In genomic region chr12:23356440-23356839, GRCh38 we compare ENCODE assay signal across 18 cellular contexts.
DNase-seq lines count a peak whose midpoint lies in the region; ATAC-seq, FAIRE-seq and TF ChIP-seq lines count a peak whose summit lies in the region.
"Had no signal": no experiment of that assay in that cellular context is flagged by ENCODE, and none has a peak within 500 bp of the region (broad histone marks: within the 10 kb centered on the region; RNA-seq: fewer than 3 reads in every experiment).

No MANE protein-coding gene starts in this region.

- H3K4me3 Mint-ChIP-seq in activated CD4-positive, alpha-beta T cell treated with anti-CD3 and anti-CD28 coated beads, Interleukin-2, amount 10 ng/mL, durations not matched to agents 24 days and 14 days, result no peak overlapping the region
- no peak overlapping the region for H3K4me3 Mint-ChIP-seq in CD14-positive monocyte
- H3K4me3 Mint-ChIP-seq: CD4-positive, alpha-beta T cell; H9 had no signal

- no peak overlapping the region for H3K18ac ChIP-seq in H1 (ENCODE audit: extremely low read depth, low read length)

- TF ChIP-seq POLR2A in H1 (IDR thresholded peaks at IDR 0.05; ENCODE audit: control extremely low read depth in 1 of 2, low read depth in 2 of 2, low read length in 2 of 2), result no peak

- no peak overlapping the region for H2AK5ac ChIP-seq in H1 (ENCODE audit: low read depth, low read length)

- no peak overlapping the region for H2BK120ac ChIP-seq in H1 (replicated peaks; ENCODE audit: low read depth, low read length)

- peak; percentile 4 for DNase-seq in M059J (ENCODE audit: low read depth)
- DNase-seq in H1 (ENCODE audit: low read depth in 1 of 2, low spot score in 2 of 2), result no peak
- no peak for DNase-seq in thoracic aorta (ENCODE audit: low spot score)
- no peak for DNase-seq in activated CD4-positive, alpha-beta T cell treated with anti-CD3 and anti-CD28 coated beads, Interleukin-2, amount 10 ng/mL, durations not matched to agents 24 days and 14 days
- no peak for DNase-seq in CD14-positive monocyte (ENCODE audit: low spot score)
- DNase-seq in globus pallidus (ENCODE audit: low spot score), result no peak
- DNase-seq in iPS-NIHi11 (ENCODE audit: low spot score), result no peak
- DNase-seq: ACHN; BE2C; C1 segment of cervical spinal cord; Caco-2; CD4-positive, alpha-beta T cell; GDM1; GOT3; H9 had no signal

- H3K27me3 ChIP-seq in H1 (replicated peaks in 1 of 4; ENCODE audit: control insufficient read depth in 3 of 4, extremely low read depth in 1 of 4, insufficient read depth in 3 of 4, low read length in 3 of 4), result no peaks in the 10 kb centered on the region
- no peaks in the 10 kb centered on the region for H3K27me3 ChIP-seq in thoracic aorta (replicated peaks; ENCODE audit: insufficient read depth)
- H3K27me3 ChIP-seq: BE2C had no signal

- no peaks in the 10 kb centered on the region for H3K4me1 ChIP-seq in H1 (replicated peaks in 1 of 4; ENCODE audit: control insufficient read depth in 3 of 4, insufficient read depth in 4 of 4, low read length in 3 of 4)
- H3K4me1 ChIP-seq in thoracic aorta (ENCODE audit: control insufficient read depth in 1 of 2, low read depth in 2 of 2), result peaks cover 37 to 73% of the 10 kb centered on the region in 2 donors
- H3K4me1 ChIP-seq: BE2C, Caco-2 had no signal

- no peak overlapping the region for H3K9ac ChIP-seq in H1 (replicated peaks in 1 of 4; ENCODE audit: extremely low read depth in 1 of 4, low read depth in 3 of 4, low read length in 3 of 4)

- POLR2A ChIA-PET in H1 (lab: Charles Lee; ENCODE audit: partially characterized antibody), result no interaction called here

- no peak overlapping the region for H3K4ac ChIP-seq in H1 (replicated peaks; ENCODE audit: insufficient read length, low read depth, low read length)

- no peak overlapping the region for H3K23ac ChIP-seq in H1 (ENCODE audit: insufficient read length)

- no peak overlapping the region for H3K14ac ChIP-seq in H1 (ENCODE audit: insufficient read length)

- no peak overlapping the region for H3K4me3 ChIP-seq in H1 (ENCODE audit: extremely low read depth in 1 of 4, insufficient read depth in 2 of 4, low read depth in 3 of 4, low read length in 4 of 4)
- H3K4me3 ChIP-seq in thoracic aorta, result no peak overlapping the region
- H3K4me3 ChIP-seq: K562 had no signal

- CTCF ChIA-PET in H1 (lab: Charles Lee; ENCODE audit: partially characterized antibody), result interaction anchor here (0.8 to 1.3 kb wide), 2 partner anchors 10 to 20 kb away, joined by 3 to 7 read pairs; no protein-coding TSS in a partner anchor

- no peak overlapping the region for H4K8ac ChIP-seq in H1 (ENCODE audit: extremely low read depth, insufficient read depth, low read length)

- no peaks in the 10 kb centered on the region for H4K20me1 ChIP-seq in H1 (replicated peaks in 1 of 2; ENCODE audit: control insufficient read depth in 1 of 2, insufficient read depth in 2 of 2, low read length in 2 of 2)

- no peak overlapping the region for H3K27ac Mint-ChIP-seq in activated CD4-positive, alpha-beta T cell treated with anti-CD3 and anti-CD28 coated beads, Interleukin-2, amount 10 ng/mL, durations not matched to agents 24 days and 14 days
- H3K27ac Mint-ChIP-seq in CD14-positive monocyte, result no peak overlapping the region
- H3K27ac Mint-ChIP-seq: CD4-positive, alpha-beta T cell; H9 had no signal

- ATAC-seq in thoracic aorta (ENCODE audit: insufficient number of reproducible peaks, low FRiP score, low read depth), result no peak
- ATAC-seq: K562 had no signal

- H2BK5ac ChIP-seq in H1 (ENCODE audit: low read depth, low read length), result no peak overlapping the region

- no peaks in the 10 kb centered on the region for H3K79me2 ChIP-seq in H1 (ENCODE audit: control insufficient read depth in 1 of 2, insufficient read depth in 2 of 2, low read length in 2 of 2)

- no peak overlapping the region for H3K56ac ChIP-seq in H1 (replicated peaks; ENCODE audit: insufficient read length, low read depth, low read length)

- H3K4me1 Mint-ChIP-seq in activated CD4-positive, alpha-beta T cell treated with anti-CD3 and anti-CD28 coated beads, Interleukin-2, amount 10 ng/mL, durations not matched to agents 24 days and 14 days, result no peaks in the 10 kb centered on the region
- H3K4me1 Mint-ChIP-seq in CD14-positive monocyte, result no peaks in the 10 kb centered on the region

- H3K9me3 ChIP-seq in H1 (ENCODE audit: insufficient read depth in 2 of 2, low read depth in 1 of 2, low read length in 1 of 2) (no peaks in the 10 kb centered on the region), thoracic aorta (no peaks in the 10 kb centered on the region)
- H3K9me3 ChIP-seq: BE2C, Caco-2 had no signal

- H2BK12ac ChIP-seq in H1 (ENCODE audit: low read depth, low read length), result no peak overlapping the region

- no peak for TF ChIP-seq EP300 in H1 (IDR thresholded peaks at IDR 0.05; ENCODE audit: borderline replicate concordance in 1 of 2, low read depth in 2 of 2, low read length in 2 of 2)

- no peaks in the 10 kb centered on the region for H3K79me1 ChIP-seq in H1 (ENCODE audit: low read depth, low read length)

- H2BK15ac ChIP-seq in H1 (ENCODE audit: low read length), result no peak overlapping the region

- no peak for TF ChIP-seq CTCF in H1 (IDR thresholded peaks at IDR 0.05; ENCODE audit: control extremely low read depth in 1 of 3, insufficient read depth in 1 of 3, low read depth in 1 of 3, low read length in 3 of 3)
- no peak for TF ChIP-seq CTCF in thoracic aorta (IDR thresholded peaks at IDR 0.05)
- TF ChIP-seq CTCF in CD14-positive monocyte (IDR thresholded peaks at IDR 0.05), result no peak

- peaks cover 4% of the 10 kb centered on the region for H3K9me3 Mint-ChIP-seq in activated CD4-positive, alpha-beta T cell treated with anti-CD3 and anti-CD28 coated beads, Interleukin-2, amount 10 ng/mL, durations not matched to agents 24 days and 14 days
- H3K9me3 Mint-ChIP-seq in CD14-positive monocyte, result peaks cover 0 to 5% (median 2%) of the 10 kb centered on the region in 7 donors
- H3K9me3 Mint-ChIP-seq: H9 had no signal

- no peak overlapping the region for H4K91ac ChIP-seq in H1 (replicated peaks; ENCODE audit: insufficient read length, low read length)

- H3K27ac ChIP-seq in H1 (ENCODE audit: low read depth, low read length), result no peak overlapping the region
- H3K27ac ChIP-seq in thoracic aorta, result peak overlapping the region; percentile 69 to 89

- 91% methylated on average over 3 of the region's 3 CpGs; no CpG with 5 or more reads in 1 of the 2 experiments for WGBS in H1 (ENCODE audit: extremely low coverage in 1 of 2, insufficient coverage in 1 of 2, insufficient read length in 1 of 2, insufficient replicate concordance in 2 of 2, low coverage in 1 of 2, low lambda C conversion rate in 2 of 2, missing lambda C conversion rate in 1 of 2), 2 experiments

- H2BK20ac ChIP-seq in H1 (ENCODE audit: low read length), result no peak overlapping the region

- no peak for TF ChIP-seq RAD21 in H1 (IDR thresholded peaks at IDR 0.05 in 1 of 2, conservative IDR thresholded peaks at IDR 0.05 in 1 of 2; ENCODE audit: low read depth in 2 of 2, low read length in 2 of 2)

- no peaks in the 10 kb centered on the region for H3K23me2 ChIP-seq in H1 (ENCODE audit: low read depth, low read length)

- no peaks in the 10 kb centered on the region for H3K36me3 Mint-ChIP-seq in activated CD4-positive, alpha-beta T cell treated with anti-CD3 and anti-CD28 coated beads, Interleukin-2, amount 10 ng/mL, durations not matched to agents 24 days and 14 days (ENCODE audit: low read depth)
- H3K36me3 Mint-ChIP-seq in CD14-positive monocyte, result no peaks in the 10 kb centered on the region

- peak overlapping the region; percentile 38; the same call in 1 of the 2 replicates for H2AFZ ChIP-seq in H1 (ENCODE audit: low read length)

- H3K4me2 ChIP-seq in H1 (ENCODE audit: insufficient read depth in 1 of 2, low read depth in 2 of 2, low read length in 2 of 2), result no peak overlapping the region

- H3K27me3 Mint-ChIP-seq in activated CD4-positive, alpha-beta T cell treated with anti-CD3 and anti-CD28 coated beads, Interleukin-2, amount 10 ng/mL, durations not matched to agents 24 days and 14 days, result no peaks in the 10 kb centered on the region
- no peaks in the 10 kb centered on the region for H3K27me3 Mint-ChIP-seq in CD14-positive monocyte (ENCODE audit: low read depth in 3 of 3)
- H3K27me3 Mint-ChIP-seq: CD4-positive, alpha-beta T cell had no signal

- no peak overlapping the region for H4K5ac ChIP-seq in H1 (ENCODE audit: insufficient read length, low read depth, low read length)

- intact Hi-C loops in activated CD4-positive, alpha-beta T cell treated with anti-CD3 and anti-CD28 coated beads, Interleukin-2, amount 10 ng/mL, durations not matched to agents 24 days and 14 days (cut with micrococcal nuclease), result no loop called here
- intact Hi-C loops in CD14-positive monocyte (cut with micrococcal nuclease), result no loop called here

- FAIRE-seq in H1 (lab: Jason Lieb, UNC), result no peak
- FAIRE-seq: A204.1, D721Med, K562 had no signal

- no peaks in the 10 kb centered on the region for H3K36me3 ChIP-seq in H1 (ENCODE audit: control insufficient read depth in 2 of 4, insufficient read depth in 4 of 4, low read length in 3 of 4)
- no peaks in the 10 kb centered on the region for H3K36me3 ChIP-seq in thoracic aorta
- H3K36me3 ChIP-seq: BE2C had no signal

TF ChIP-seq in H1, 55 proteins besides CTCF, POLR2A, EP300 and RAD21:
- TF ChIP-seq TEAD4 (IDR thresholded peaks at IDR 0.05; ENCODE audit: low read depth, low read length) (no peak), GTF2F1 (IDR thresholded peaks at IDR 0.05; ENCODE audit: borderline replicate concordance, low read depth, low read length) (no peak)
